Comparison of ENCODE assay signal across 13 cellular contexts in the genomic region with DNA sequence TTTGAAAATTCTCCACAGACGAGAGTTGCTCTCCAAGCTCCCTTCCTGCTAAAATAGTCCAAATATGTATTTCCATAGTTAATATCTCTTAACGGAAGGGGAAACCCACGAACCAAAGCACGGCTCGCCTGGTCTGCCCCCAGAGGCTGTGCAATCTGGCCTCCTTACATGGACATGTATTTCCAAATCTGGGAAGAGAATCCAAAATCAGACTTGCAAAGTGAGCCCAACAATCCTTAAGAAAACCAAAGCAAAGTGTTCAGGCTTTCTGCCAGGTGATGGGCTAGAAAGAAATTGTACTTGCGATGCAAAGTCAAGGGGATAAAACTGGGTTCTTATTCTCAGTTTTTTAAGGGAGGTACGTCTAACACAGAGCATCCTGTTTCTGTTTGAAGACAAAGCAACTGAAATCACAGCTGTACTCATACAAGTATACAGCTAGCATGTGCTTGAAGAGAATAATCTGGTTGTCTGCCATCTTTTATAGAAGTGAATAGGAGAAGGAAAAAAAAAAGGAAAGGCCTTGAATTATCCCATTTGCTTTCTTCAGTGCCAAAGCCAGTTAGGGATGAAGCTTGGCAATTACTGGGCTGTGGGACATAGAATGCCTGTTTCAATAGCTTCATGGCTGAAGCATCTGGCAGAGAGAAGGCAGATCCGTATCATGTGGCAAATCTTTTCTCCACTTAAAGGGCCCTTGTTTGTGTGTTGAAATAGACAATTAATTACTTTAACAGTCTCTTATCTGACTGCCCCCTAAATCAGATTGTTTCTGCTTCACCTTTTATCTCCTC. TPM values are rescaled to one million over a fixed set of nuclear protein-coding genes. Genes with fewer than 3 reads are reported as not detected.
DNase-seq lines count a peak whose midpoint lies in the region; FAIRE-seq and TF ChIP-seq lines count a peak whose summit lies in the region.
"Had no signal": no experiment of that assay in that cellular context is flagged by ENCODE, and none has a peak within 500 bp of the region (broad histone marks: within the 10 kb centered on the region; RNA-seq: fewer than 3 reads in every experiment).

No MANE protein-coding gene starts in this region.

- H3K36me3 ChIP-seq in adipocyte (ENCODE audit: control insufficient read depth, insufficient read depth, low read length, severe bottlenecking) (no peaks in the 10 kb centered on the region), subcutaneous abdominal adipose tissue (ENCODE audit: control insufficient read depth in 5 of 5, insufficient read depth in 5 of 5, low read length in 5 of 5) (peaks cover 0 to 17% (median 3%) of the 10 kb centered on the region in 5 donors), Peyer's patch (peaks cover 0 to 14% (median 0%) of the 10 kb centered on the region in 3 donors)
- H3K36me3 ChIP-seq: MG63 had no signal

- peak overlapping the region; percentile 54 for H3K4me3 ChIP-seq in adipocyte (ENCODE audit: low read length)
- H3K4me3 ChIP-seq in subcutaneous abdominal adipose tissue (ENCODE audit: low read depth in 1 of 5, low read length in 5 of 5), result peak overlapping the region in 1 of 5 donors; percentile 35
- H3K4me3 ChIP-seq in Peyer's patch, result no peak overlapping the region
- H3K4me3 ChIP-seq: MG63, mucosa of descending colon had no signal

- H3K9ac ChIP-seq in adipocyte (ENCODE audit: low read length) (peak overlapping the region; percentile 18), subcutaneous abdominal adipose tissue (ENCODE audit: low read length in 5 of 5) (peak overlapping the region in 1 of 5 donors; percentile 22)

- no peak for FAIRE-seq in GM12891 (lab: Jason Lieb, UNC)

- H3K9me3 ChIP-seq in adipocyte (ENCODE audit: control insufficient read depth, low read length), result no peaks in the 10 kb centered on the region
- H3K9me3 ChIP-seq in subcutaneous abdominal adipose tissue (ENCODE audit: control insufficient read depth in 5 of 5, low read length in 5 of 5), result no peaks in the 10 kb centered on the region
- H3K9me3 ChIP-seq in Peyer's patch, result no peaks in the 10 kb centered on the region
- H3K9me3 ChIP-seq: MG63, mucosa of descending colon had no signal

- TF ChIP-seq POLR2A in GM12891 (IDR thresholded peaks at IDR 0.05; ENCODE audit: low read depth, low read length), result no peak
- TF ChIP-seq POLR2A in Peyer's patch (IDR thresholded peaks at IDR 0.05), result no peak

- H3K27ac ChIP-seq in subcutaneous abdominal adipose tissue (ENCODE audit: low read depth, low read length) (peak overlapping the region; percentile 73), Peyer's patch (peak overlapping the region in 2 of 4 donors; percentile 32 to 39)

- no peak for TF ChIP-seq CTCF in Peyer's patch (IDR thresholded peaks at IDR 0.05)

- DNase-seq in NCI-H1092 (lab: John Stamatoyannopoulos, UW), result peak; percentile 41
- no peak for DNase-seq in adipocyte (ENCODE audit: low read depth)
- DNase-seq in hippocampal formation (lab: John Stamatoyannopoulos, UW), result peak; percentile 28 to 78
- DNase-seq in ecto neural progenitor cell (ENCODE audit: low spot score), result no peak
- DNase-seq in 8988T, result no peak
- no peak for DNase-seq in GM12891 (ENCODE audit: insufficient read length, low spot score)
- no peak for DNase-seq in Peyer's patch
- DNase-seq: activated T-cell treated with anti-CD3 and anti-CD28 coated beads for 4 hours; CD8-positive, alpha-beta T cell; MG63; mucosa of descending colon; stimulated activated CD4-positive, alpha-beta T cell treated with anti-CD3 and anti-CD28 coated beads, Interleukin-15, amount 100 ng/mL, for 24 hours had no signal

- H3K4me1 ChIP-seq in adipocyte (ENCODE audit: control insufficient read depth, insufficient read depth, low read length), result peaks cover 31% of the 10 kb centered on the region
- H3K4me1 ChIP-seq in subcutaneous abdominal adipose tissue (ENCODE audit: control insufficient read depth in 5 of 5, insufficient read depth in 5 of 5, low read length in 5 of 5), result peaks cover 24 to 65% (median 59%) of the 10 kb centered on the region in 5 donors
- peaks cover 0 to 44% (median 0%) of the 10 kb centered on the region in 4 donors for H3K4me1 ChIP-seq in Peyer's patch

- H3K27me3 ChIP-seq in adipocyte (replicated peaks; ENCODE audit: control insufficient read depth, insufficient read depth, low read length) (no peaks in the 10 kb centered on the region), subcutaneous abdominal adipose tissue (ENCODE audit: control insufficient read depth in 5 of 5, insufficient read depth in 4 of 5, low read length in 5 of 5) (no peaks in the 10 kb centered on the region), Peyer's patch (no peaks in the 10 kb centered on the region)
- H3K27me3 ChIP-seq: MG63 had no signal

TF ChIP-seq in GM12891, 5 proteins besides CTCF, POLR2A, EP300 and RAD21:
- TF ChIP-seq TAF1 (IDR thresholded peaks at IDR 0.05; ENCODE audit: low read depth, low read length) (no peak), PAX5 (IDR thresholded peaks at IDR 0.05; ENCODE audit: insufficient read depth, low read length, severe bottlenecking) (no peak), POLR2AphosphoS5 (IDR thresholded peaks at IDR 0.05; ENCODE audit: low read depth, low read length) (no peak), POU2F2 (IDR thresholded peaks at IDR 0.05; ENCODE audit: low read depth, low read length) (no peak), SPI1 (IDR thresholded peaks at IDR 0.05; ENCODE audit: low read depth, low read length) (no peak)

RNA-seq across cellular contexts. Expression of gene LRIG1, which starts 48.4 kb away (rescaled TPM):
- 6.5 TPM for polyA plus RNA-seq in GM12891 (2012; ENCODE audit: low read depth, missing spikeins)
- total RNA-seq in Peyer's patch, result 10 to 100 TPM; 28.5 to 65.2 (median 59.2) TPM

Comparison
In these comparisons a context has a peak if more than half of its experiments do, and no peak if none do; other contexts are left out.
1. DNase-seq: peak in NCI-H1092 (single experiment) and hippocampal formation (2 of 2); none in adipocyte (single experiment), ecto neural progenitor cell (single experiment), 8988T (single experiment), GM12891 (single experiment) and Peyer's patch (0 of 3).